ENCODE assay signal across 13 cellular contexts in genomic region chr12:64891629-64892028, GRCh38.
"Had no signal": no experiment of that assay in that cellular context is flagged by ENCODE, and none has a peak within 500 bp of the region (broad histone marks: within the 10 kb centered on the region; RNA-seq: fewer than 3 reads in every experiment).

No MANE protein-coding gene starts in this region.

- DNase-seq: activated CD4-positive, alpha-beta T cell treated with anti-CD3 and anti-CD28 coated beads for 48 hours; activated CD4-positive, alpha-beta T cell treated with anti-CD3 and anti-CD28 coated beads, Interleukin-2, amount 50 U/mL, for 4 hours; activated CD4-positive, CD25-positive, alpha-beta regulatory T cell treated with anti-CD3 and anti-CD28 coated beads, Interleukin-2, amount 50 U/mL, for 72 hours; activated CD8-positive, alpha-beta memory T cell treated with anti-CD3 and anti-CD28 coated beads, Interleukin-2, amount 10 ng/mL, durations not matched to agents 7 days and 5 days; activated effector memory CD4-positive, alpha-beta T cell treated with anti-CD3 and anti-CD28 coated beads, Interleukin-2, amount 50 U/mL, for 16 hours; activated naive CD4-positive, alpha-beta T cell treated with Interleukin-2 at 50 U/mL for 16 hours; activated T-cell treated with anti-CD3 and anti-CD28 coated beads, Interleukin-2, amount 50 U/mL, for 24 hours; NK-92 treated with Interleukin-12 subunit alpha and Interleukin-12 subunit beta, amount 100 ng/mL, for 24 hours had no signal

- ATAC-seq: activated CD8-positive, alpha-beta memory T cell treated with anti-CD3 and anti-CD28 coated beads, Interleukin-2, amount 10 ng/mL, durations not matched to agents 7 days and 5 days had no signal

- H3K9me3 Mint-ChIP-seq: activated T-cell treated with anti-CD3 and anti-CD28 coated beads, Interleukin-2, amount 50 U/mL, for 24 hours; central memory CD8-positive, alpha-beta T cell; T-helper 1 cell treated with Interleukin-12 subunit alpha and Interleukin-12 subunit beta and Interleukin-4 antibody, amounts not matched to agents 30 μg/mL and 1 μg/mL, for 36 hours had no signal

- H3K4me1 Mint-ChIP-seq: brain; central memory CD8-positive, alpha-beta T cell had no signal

- H3K27ac Mint-ChIP-seq: activated CD8-positive, alpha-beta memory T cell treated with anti-CD3 and anti-CD28 coated beads, Interleukin-2, amount 10 ng/mL, durations not matched to agents 7 days and 5 days; activated naive CD8-positive, alpha-beta T cell; activated T-cell treated with anti-CD3 and anti-CD28 coated beads, Interleukin-2, amount 50 U/mL, for 24 hours; brain; T-helper 1 cell treated with Interleukin-12 subunit alpha and Interleukin-12 subunit beta and Interleukin-4 antibody, amounts not matched to agents 30 μg/mL and 1 μg/mL, for 36 hours had no signal

- H3K36me3 Mint-ChIP-seq: activated CD8-positive, alpha-beta memory T cell treated with anti-CD3 and anti-CD28 coated beads, Interleukin-2, amount 10 ng/mL, durations not matched to agents 7 days and 5 days; activated naive CD8-positive, alpha-beta T cell; brain had no signal

- H3K4me3 Mint-ChIP-seq: activated CD8-positive, alpha-beta memory T cell treated with anti-CD3 and anti-CD28 coated beads, Interleukin-2, amount 10 ng/mL, durations not matched to agents 7 days and 5 days; activated naive CD8-positive, alpha-beta T cell; activated T-cell treated with anti-CD3 and anti-CD28 coated beads, Interleukin-2, amount 50 U/mL, for 24 hours; brain; central memory CD8-positive, alpha-beta T cell; T-helper 1 cell treated with Interleukin-12 subunit alpha and Interleukin-12 subunit beta and Interleukin-4 antibody, amounts not matched to agents 30 μg/mL and 1 μg/mL, for 36 hours had no signal

- FAIRE-seq: astrocyte had no signal
